Comparison of ENCODE assay signal across 23 cellular contexts in genomic region chr18:74791501-74792188, GRCh38.
A peak's percentile ranks its signal among the peaks of the same experiment; 100 is the strongest.
DNase-seq lines count a peak whose midpoint lies in the region; ATAC-seq lines count a peak whose summit lies in the region.
"Had no signal": no experiment of that assay in that cellular context is flagged by ENCODE, and none has a peak within 500 bp of the region (broad histone marks: within the 10 kb centered on the region; RNA-seq: fewer than 3 reads in every experiment).

No MANE protein-coding gene starts in this region.

- H3K9me3 ChIP-seq in mesenchymal stem cell (ENCODE audit: control insufficient read depth, low read length) = no peaks in the 10 kb centered on the region
- H3K9me3 ChIP-seq: BLaER1 treated with 17β-estradiol and CSF1 and Interleukin-3, amounts not matched to agents 10 nM and 100 nM; Caco-2; MG63 had no signal

- H2BK12ac ChIP-seq in mesenchymal stem cell (ENCODE audit: low read length in 2 of 2) = no peak overlapping the region

- no peak overlapping the region for H4K8ac ChIP-seq in mesenchymal stem cell (ENCODE audit: low read length)

- H3K4ac ChIP-seq in mesenchymal stem cell (ENCODE audit: low read depth in 1 of 2, low read length in 2 of 2) = no peak overlapping the region

- no peak overlapping the region for H3K4me3 ChIP-seq in mesenchymal stem cell (ENCODE audit: insufficient read depth in 1 of 2, low read depth in 1 of 2, low read length in 2 of 2)
- H3K4me3 ChIP-seq: BLaER1 treated with 17β-estradiol and CSF1 and Interleukin-3, amounts not matched to agents 10 nM and 100 nM; MG63 had no signal

- H3K18ac ChIP-seq in mesenchymal stem cell (ENCODE audit: low read depth in 1 of 2, low read length in 2 of 2) = no peak overlapping the region

- H2BK5ac ChIP-seq in mesenchymal stem cell (ENCODE audit: low read depth, low read length, poor library complexity, severe bottlenecking) = no peak overlapping the region

- 63% methylated on average over 5 of the region's 8 CpGs for WGBS in mesenchymal stem cell

- peak; percentile 25 for DNase-seq in ELR (ENCODE audit: low read depth)
- peak; percentile 37 for DNase-seq in astrocyte of the hippocampus (ENCODE audit: low read depth, low spot score)
- DNase-seq in mesenchymal stem cell = peak; percentile 32
- DNase-seq in NCI-H2029 (lab: John Stamatoyannopoulos, UW) = no peak
- DNase-seq in DMS79 (lab: John Stamatoyannopoulos, UW) = no peak
- DNase-seq: Caco-2; CD4-positive, alpha-beta memory T cell; DMS 273 treated with DMSO at 0.1 percent for 48 hours; DND-41; GDM1; GOT3; Karpas-422; MG63; NCI-H1048; NCI-H1417 treated with DMSO at 0.1 percent for 48 hours; NCI-H187; NK-92 treated with Interleukin-12 subunit alpha and Interleukin-12 subunit beta, amount 100 ng/mL, for 24 hours; T-cell had no signal

- peaks cover 4% of the 10 kb centered on the region for H3K79me1 ChIP-seq in mesenchymal stem cell (replicated peaks; ENCODE audit: low read length, poor library complexity, severe bottlenecking)

- H3K27me3 ChIP-seq in mesenchymal stem cell (ENCODE audit: control insufficient read depth in 1 of 2, insufficient read depth in 1 of 2, low read length in 2 of 2) = no peaks in the 10 kb centered on the region
- H3K27me3 ChIP-seq: BLaER1 treated with 17β-estradiol and CSF1 and Interleukin-3, amounts not matched to agents 10 nM and 100 nM; MG63 had no signal

- no peak overlapping the region for H3K4me2 ChIP-seq in mesenchymal stem cell (ENCODE audit: low read length, poor library complexity, severe bottlenecking)
- H3K4me2 ChIP-seq: BLaER1 treated with 17β-estradiol and CSF1 and Interleukin-3, amounts not matched to agents 10 nM and 100 nM had no signal

- H3K4me1 ChIP-seq in mesenchymal stem cell (ENCODE audit: control insufficient read depth, insufficient read depth, low read depth, low read length) = peaks cover 3% of the 10 kb centered on the region
- H3K4me1 ChIP-seq: BLaER1 treated with 17β-estradiol and CSF1 and Interleukin-3, amounts not matched to agents 10 nM and 100 nM; Caco-2 had no signal

- H2BK120ac ChIP-seq in mesenchymal stem cell (ENCODE audit: low read depth, low read length) = no peak overlapping the region

- H2AFZ ChIP-seq in mesenchymal stem cell (ENCODE audit: low read depth, low read length) = no peak overlapping the region

- no peak overlapping the region for H4K91ac ChIP-seq in mesenchymal stem cell (ENCODE audit: low read length)

- no peak overlapping the region for H3K9ac ChIP-seq in mesenchymal stem cell (ENCODE audit: low read length)
- H3K9ac ChIP-seq: BLaER1 treated with 17β-estradiol and CSF1 and Interleukin-3, amounts not matched to agents 10 nM and 100 nM had no signal

- no peak overlapping the region for H3K14ac ChIP-seq in mesenchymal stem cell (ENCODE audit: low read length in 2 of 2)

- H2BK15ac ChIP-seq in mesenchymal stem cell (ENCODE audit: low read depth, poor library complexity, severe bottlenecking) = no peak overlapping the region

- H3K36me3 ChIP-seq in mesenchymal stem cell (ENCODE audit: control insufficient read depth in 1 of 2, insufficient read depth in 2 of 2, low read depth in 1 of 2, low read length in 2 of 2) = peaks cover 0 to 6% of the 10 kb centered on the region in 2 experiments
- H3K36me3 ChIP-seq: MG63 had no signal

- H2AK5ac ChIP-seq in mesenchymal stem cell (ENCODE audit: low read length, severe bottlenecking) = peak overlapping the region; percentile 83

- H3K27ac ChIP-seq in mesenchymal stem cell (ENCODE audit: low read length, poor library complexity, severe bottlenecking) = peak overlapping the region; percentile 47
- H3K27ac ChIP-seq: BLaER1 treated with 17β-estradiol and CSF1 and Interleukin-3, amounts not matched to agents 10 nM and 100 nM had no signal

- ATAC-seq in GM18867 (IDR thresholded peaks at IDR 0.05; ENCODE audit: unreplicated experiment) = no peak
- no peak for ATAC-seq in GM21526 (IDR thresholded peaks at IDR 0.05; ENCODE audit: low FRiP score, unreplicated experiment)
- ATAC-seq: HCT116, Panc1, T-cell had no signal

- no peak overlapping the region for H3K23ac ChIP-seq in mesenchymal stem cell (ENCODE audit: low read length in 2 of 2)

Comparison
In these comparisons a context has a peak if more than half of its experiments do, and no peak if none do; other contexts are left out.
1. DNase-seq: peak in ELR (single experiment), astrocyte of the hippocampus (single experiment) and mesenchymal stem cell (single experiment); none in NCI-H2029 (single experiment) and DMS79 (single experiment).